Comparison of ENCODE assay signal across 8 cellular contexts in genomic region chr17:40364121-40364861, GRCh38.
DNase-seq lines count a peak whose midpoint lies in the region; ATAC-seq lines count a peak whose summit lies in the region.

Gene GJD3 (minus strand): TSS chr17:40364737. CDS start chr17:40363815, 922 bp downstream.

- H3K27ac Mint-ChIP-seq in activated naive CD8-positive, alpha-beta T cell treated with anti-CD3 and anti-CD28 coated beads, Interleukin-2, amount 50 U/mL, for 24 hours: no peak within 1 kb of the TSS

- H3K4me3 ChIP-seq in stomach smooth muscle (ENCODE audit: low read length in 2 of 2): peak within 1 kb of the TSS; percentile 59 to 77

- peaks cover 19% of the 10 kb centered on the region for H3K27me3 Mint-ChIP-seq in activated naive CD8-positive, alpha-beta T cell treated with anti-CD3 and anti-CD28 coated beads, Interleukin-2, amount 50 U/mL, for 24 hours

- H3K9me3 ChIP-seq in stomach smooth muscle (ENCODE audit: control insufficient read depth in 2 of 2, low read length in 2 of 2): no peaks in the 10 kb centered on the region

- H3K27ac ChIP-seq in stomach smooth muscle (ENCODE audit: low read length): no peak within 1 kb of the TSS

- peaks cover 23% of the 10 kb centered on the region for H3K4me1 ChIP-seq in stomach smooth muscle (ENCODE audit: control insufficient read depth, insufficient read depth, low read length)

- ATAC-seq in activated naive CD8-positive, alpha-beta T cell treated with anti-CD3 and anti-CD28 coated beads, Interleukin-2, amount 50 U/mL, for 24 hours: no peak
- no peak for ATAC-seq in HG03139 (IDR thresholded peaks at IDR 0.05; ENCODE audit: unreplicated experiment)

- no peaks in the 10 kb centered on the region for H3K36me3 ChIP-seq in stomach smooth muscle (ENCODE audit: control insufficient read depth in 2 of 2, insufficient read depth in 2 of 2, low read length in 2 of 2)

- no peaks in the 10 kb centered on the region for H3K27me3 ChIP-seq in stomach smooth muscle (ENCODE audit: control insufficient read depth in 1 of 2, insufficient read depth in 2 of 2, low read length in 2 of 2)

- DNase-seq in activated CD4-positive, CD25-positive, alpha-beta regulatory T cell treated with anti-CD3 and anti-CD28 coated beads, Interleukin-2, amount 50 U/mL, for 72 hours: peak; percentile 28
- no peak for DNase-seq in activated CD4-positive, CD25-positive, alpha-beta regulatory T cell (lab: John Stamatoyannopoulos, UW)
- no peak for DNase-seq in activated naive CD8-positive, alpha-beta T cell treated with anti-CD3 and anti-CD28 coated beads, Interleukin-2, amount 50 U/mL, for 24 hours
- DNase-seq in iPS-NIHi7 (ENCODE audit: extremely low spot score) (peak; percentile 65), putamen (ENCODE audit: low spot score) (no peak), inferior parietal cortex (ENCODE audit: extremely low spot score) (no peak)

- no peaks in the 10 kb centered on the region for H3K9me3 Mint-ChIP-seq in activated naive CD8-positive, alpha-beta T cell treated with anti-CD3 and anti-CD28 coated beads, Interleukin-2, amount 50 U/mL, for 24 hours

- no peaks in the 10 kb centered on the region for H3K36me3 Mint-ChIP-seq in activated naive CD8-positive, alpha-beta T cell treated with anti-CD3 and anti-CD28 coated beads, Interleukin-2, amount 50 U/mL, for 24 hours (ENCODE audit: low read depth)

- H3K9ac ChIP-seq in stomach smooth muscle (ENCODE audit: low read length in 2 of 2): no peak within 1 kb of the TSS

- peak within 1 kb of the TSS; percentile 70 for H3K4me3 Mint-ChIP-seq in activated naive CD8-positive, alpha-beta T cell treated with anti-CD3 and anti-CD28 coated beads, Interleukin-2, amount 50 U/mL, for 24 hours

- H3K4me1 Mint-ChIP-seq in activated naive CD8-positive, alpha-beta T cell treated with anti-CD3 and anti-CD28 coated beads, Interleukin-2, amount 50 U/mL, for 24 hours: peaks cover 12% of the 10 kb centered on the region

Comparison
In these comparisons a context has a peak if more than half of its experiments do, and no peak if none do; other contexts are left out.
1. DNase-seq: peak in activated CD4-positive, CD25-positive, alpha-beta regulatory T cell treated with anti-CD3 and anti-CD28 coated beads, Interleukin-2, amount 50 U/mL, for 72 hours (single experiment) and iPS-NIHi7 (single experiment); none in activated CD4-positive, CD25-positive, alpha-beta regulatory T cell (0 of 4), activated naive CD8-positive, alpha-beta T cell treated with anti-CD3 and anti-CD28 coated beads, Interleukin-2, amount 50 U/mL, for 24 hours (single experiment), putamen (single experiment) and inferior parietal cortex (single experiment).